20 cellular contexts compared by ENCODE assay signal in genomic region chr10:126465771-126466170, GRCh38.
DNase-seq lines count a peak whose midpoint lies in the region; ATAC-seq and TF ChIP-seq lines count a peak whose summit lies in the region.
"Had no signal": no experiment of that assay in that cellular context is flagged by ENCODE, and none has a peak within 500 bp of the region (broad histone marks: within the 10 kb centered on the region; RNA-seq: fewer than 3 reads in every experiment).

No MANE protein-coding gene starts in this region.

- peak overlapping the region; percentile 22 for H3K27ac ChIP-seq in caudate nucleus (ENCODE audit: low read depth, low read length)
- H3K27ac ChIP-seq: KMS-11 had no signal

- H3K4me3 Mint-ChIP-seq in Calu3 (ENCODE audit: low read depth, unreplicated experiment): no peak overlapping the region
- no peak overlapping the region for H3K4me3 Mint-ChIP-seq in activated T-cell treated with anti-CD3 and anti-CD28 coated beads, Interleukin-2, amount 50 U/mL, for 24 hours
- H3K4me3 Mint-ChIP-seq: CD4-positive, alpha-beta T cell had no signal

- BruUV-seq in Calu3 (replicated peaks; lab: Mats Ljungman, UMichigan): no TSS peak

- H3K9me3 Mint-ChIP-seq in Calu3 (ENCODE audit: low read depth, unreplicated experiment): peaks cover 3% of the 10 kb centered on the region
- H3K9me3 Mint-ChIP-seq in activated T-cell treated with anti-CD3 and anti-CD28 coated beads, Interleukin-2, amount 50 U/mL, for 24 hours: no peaks in the 10 kb centered on the region
- H3K9me3 Mint-ChIP-seq: CD4-positive, alpha-beta T cell had no signal

- peaks cover 17% of the 10 kb centered on the region for H3K27me3 Mint-ChIP-seq in Calu3 (ENCODE audit: unreplicated experiment)
- H3K27me3 Mint-ChIP-seq in activated T-cell treated with anti-CD3 and anti-CD28 coated beads, Interleukin-2, amount 50 U/mL, for 24 hours: peaks cover under 1% of the 10 kb centered on the region

- ATAC-seq in HG03565 (IDR thresholded peaks at IDR 0.05; ENCODE audit: unreplicated experiment): no peak
- ATAC-seq: GM12878, PC-3 had no signal

- no peak overlapping the region for H3K4me3 ChIP-seq in fibroblast of mammary gland (ENCODE audit: control insufficient read depth, low read depth, low read length)
- H3K4me3 ChIP-seq: GM12878, MG63 had no signal

- DNase-seq in M059J (ENCODE audit: low read depth) (peak; percentile 37), caudate nucleus (lab: John Stamatoyannopoulos, UW) (no peak), fibroblast of mammary gland (ENCODE audit: low read depth) (peak; percentile 27), pons (ENCODE audit: low spot score) (peak; percentile 73), Calu3 (no peak), GM10266 (ENCODE audit: extremely low spot score) (no peak)
- DNase-seq in activated T-cell treated with anti-CD3 and anti-CD28 coated beads, Interleukin-2, amount 50 U/mL, for 24 hours: no peak
- DNase-seq: BE2C; CD4-positive, alpha-beta T cell; DND-41; H7; MG63; NCI-H1092 treated with DMSO at 0.1 percent for 48 hours; NCI-H2081 treated with DMSO at 0.1 percent for 48 hours; NCI-H526 treated with DMSO at 0.1 percent for 48 hours; PC-3; SW 1271 had no signal

- CTCF ChIA-PET in Calu3 (lab: Charles Lee): no interaction called here

- intact Hi-C loops in Calu3 (cut with micrococcal nuclease; ENCODE audit: unreplicated experiment): no loop called here

- H3K27ac Mint-ChIP-seq in Calu3 (ENCODE audit: unreplicated experiment): no peak overlapping the region
- H3K27ac Mint-ChIP-seq in activated T-cell treated with anti-CD3 and anti-CD28 coated beads, Interleukin-2, amount 50 U/mL, for 24 hours: no peak overlapping the region
- H3K27ac Mint-ChIP-seq: CD4-positive, alpha-beta T cell had no signal

- no peaks in the 10 kb centered on the region for H3K4me1 Mint-ChIP-seq in Calu3 (ENCODE audit: low read depth, unreplicated experiment)
- no peaks in the 10 kb centered on the region for H3K4me1 Mint-ChIP-seq in activated T-cell treated with anti-CD3 and anti-CD28 coated beads, Interleukin-2, amount 50 U/mL, for 24 hours (ENCODE audit: low read depth)

- H3K36me3 Mint-ChIP-seq in Calu3 (ENCODE audit: insufficient read depth, unreplicated experiment): no peaks in the 10 kb centered on the region
- H3K36me3 Mint-ChIP-seq in activated T-cell treated with anti-CD3 and anti-CD28 coated beads, Interleukin-2, amount 50 U/mL, for 24 hours (ENCODE audit: low read depth): no peaks in the 10 kb centered on the region

- TF ChIP-seq CTCF in fibroblast of mammary gland (conservative IDR thresholded peaks at IDR 0.05; ENCODE audit: control insufficient read depth, insufficient read depth, low read depth, low read length): no peak
- no peak for TF ChIP-seq CTCF in Calu3 (IDR thresholded peaks at IDR 0.05; ENCODE audit: unreplicated experiment)
- TF ChIP-seq CTCF in GM10266 (IDR thresholded peaks at IDR 0.05; ENCODE audit: control insufficient read depth, insufficient read depth, low read depth, missing control alignments): no peak

Comparison
In these comparisons a context has a peak if more than half of its experiments do, and no peak if none do; other contexts are left out.
1. DNase-seq: peak in M059J (single experiment), fibroblast of mammary gland (single experiment) and pons (single experiment); none in caudate nucleus (0 of 61), Calu3 (single experiment), GM10266 (single experiment) and activated T-cell treated with anti-CD3 and anti-CD28 coated beads, Interleukin-2, amount 50 U/mL, for 24 hours (single experiment).